1 cellular context compared by ENCODE assay signal in the genomic region with DNA sequence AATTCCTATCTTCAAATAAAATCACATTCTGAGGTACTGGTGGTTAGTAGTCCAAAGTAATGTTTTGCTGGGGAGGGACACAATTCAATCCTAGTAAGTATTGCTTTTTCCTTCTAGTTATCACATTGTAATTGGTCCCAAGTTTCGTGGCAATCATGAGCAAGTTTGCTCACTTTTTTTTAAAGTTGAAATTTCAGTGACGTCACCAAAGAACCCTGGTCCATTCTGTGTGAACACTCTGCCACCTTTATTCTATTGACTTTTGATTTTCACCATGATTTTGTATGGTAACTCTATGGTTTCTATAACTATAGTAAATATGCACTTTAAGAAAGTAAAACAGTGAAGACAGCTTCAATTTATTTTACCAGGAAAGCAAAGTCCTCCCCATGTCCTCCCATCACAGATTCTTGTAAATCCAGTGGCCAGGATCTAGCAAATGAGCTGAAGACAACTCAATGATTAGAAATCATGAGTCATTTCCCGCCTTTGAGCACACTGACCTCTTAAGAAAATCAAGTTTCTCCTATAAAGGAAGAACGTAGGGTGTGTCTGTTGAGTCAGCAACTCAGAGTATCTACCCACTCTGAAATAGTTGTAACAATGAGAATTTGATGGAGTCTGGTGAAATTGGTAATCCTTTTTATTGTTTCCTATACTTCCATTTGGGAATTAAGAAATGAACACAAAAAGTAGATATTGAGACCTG.
TF ChIP-seq lines count a peak whose summit lies in the region.

No MANE protein-coding gene starts in this region.

TF ChIP-seq in GM12891, 5 proteins besides CTCF, POLR2A, EP300 and RAD21:
- TF ChIP-seq PAX5 (IDR thresholded peaks at IDR 0.05; ENCODE audit: insufficient read depth, low read length, severe bottlenecking) (no peak), SPI1 (IDR thresholded peaks at IDR 0.05; ENCODE audit: low read depth, low read length) (no peak), TAF1 (IDR thresholded peaks at IDR 0.05; ENCODE audit: low read depth, low read length) (no peak), POU2F2 (IDR thresholded peaks at IDR 0.05; ENCODE audit: low read depth, low read length) (no peak), POLR2AphosphoS5 (IDR thresholded peaks at IDR 0.05; ENCODE audit: low read depth, low read length) (no peak)
